Comparison of ENCODE assay signal across 8 cellular contexts in the genomic region with DNA sequence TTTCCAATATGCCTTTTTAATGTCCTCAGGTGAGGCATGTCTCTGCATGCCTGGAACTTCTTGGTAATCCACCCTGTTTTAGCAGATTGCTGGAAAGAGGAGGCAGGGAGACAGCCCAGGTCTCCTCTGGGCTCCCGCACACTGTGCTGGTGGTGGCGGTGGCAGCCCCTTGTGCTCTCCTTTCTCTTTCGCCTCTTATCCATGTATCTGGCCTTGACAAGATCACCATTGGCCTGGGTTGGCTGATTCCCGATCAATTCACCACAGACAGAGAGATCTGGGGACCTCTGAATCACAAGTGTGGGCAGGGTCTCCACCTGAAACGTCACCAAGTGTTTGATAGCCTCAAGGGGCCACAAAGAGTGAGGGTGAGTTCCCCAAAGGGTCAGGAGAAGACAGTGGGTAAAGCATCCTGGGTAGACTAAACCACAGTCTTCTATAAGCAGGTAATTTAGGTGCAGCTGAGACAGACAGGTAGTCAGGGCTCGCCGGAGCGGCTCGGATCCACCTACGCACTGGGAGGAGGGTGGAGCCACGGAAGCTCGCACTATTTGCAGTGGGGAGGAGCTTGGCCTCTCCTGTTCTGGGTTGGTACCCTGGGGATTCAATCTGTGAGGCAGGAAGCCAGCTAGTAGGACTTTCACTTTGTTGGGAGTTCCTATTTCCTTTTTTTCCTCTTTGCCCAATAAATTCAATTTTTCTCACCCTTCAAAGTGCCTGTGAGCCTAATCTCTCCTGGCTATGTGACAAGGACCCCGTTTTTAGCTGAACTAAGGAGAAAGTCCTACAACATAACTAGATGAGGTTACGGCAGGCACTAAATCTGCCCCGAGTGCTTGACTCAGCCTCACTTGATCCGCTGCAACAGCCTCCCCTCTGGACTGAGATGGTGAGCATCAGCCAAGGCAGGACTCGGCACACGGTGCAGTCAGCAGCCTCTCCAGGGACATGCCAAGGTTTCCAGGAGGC. TPM values are rescaled to one million over a fixed set of nuclear protein-coding genes. Genes with fewer than 3 reads are reported as not detected.
DNase-seq lines count a peak whose midpoint lies in the region; ATAC-seq and TF ChIP-seq lines count a peak whose summit lies in the region.

No MANE protein-coding gene starts in this region.

- H3K27me3 ChIP-seq in esophagus muscularis mucosa (no peaks in the 10 kb centered on the region), thymus (ENCODE audit: control insufficient read depth, insufficient read depth) (no peaks in the 10 kb centered on the region)

- H3K27ac ChIP-seq in esophagus muscularis mucosa (replicated peaks in 1 of 4) (peak overlapping the region; percentile 58 to 75 (median 64)), thymus (ENCODE audit: low read depth) (peak overlapping the region; percentile 43)

- peaks cover 15% of the 10 kb centered on the region for H3K9me3 Mint-ChIP-seq in nephron

- ATAC-seq in GM18517 (IDR thresholded peaks at IDR 0.05; ENCODE audit: unreplicated experiment) (peak; percentile 96), HG02840 (IDR thresholded peaks at IDR 0.05; ENCODE audit: low FRiP score, unreplicated experiment) (peak; percentile 94)

- no peak for TF ChIP-seq CTCF in esophagus muscularis mucosa (IDR thresholded peaks at IDR 0.05)
- no peak for TF ChIP-seq CTCF in nephron (IDR thresholded peaks at IDR 0.05; ENCODE audit: unreplicated experiment in 3 of 3)

- H3K27me3 Mint-ChIP-seq in nephron (ENCODE audit: low read depth) = peaks cover 29% of the 10 kb centered on the region

- no peak for TF ChIP-seq EP300 in esophagus muscularis mucosa (IDR thresholded peaks at IDR 0.05)

- H3K36me3 ChIP-seq in esophagus muscularis mucosa = no peaks in the 10 kb centered on the region
- no peaks in the 10 kb centered on the region for H3K36me3 ChIP-seq in thymus (ENCODE audit: control insufficient read depth, insufficient read depth)

- WGBS in esophagus muscularis mucosa = 38% methylated on average over 18 of the region's 18 CpGs
- WGBS in thymus = 48% methylated on average over 18 of the region's 18 CpGs

- H3K27ac Mint-ChIP-seq in nephron = peak overlapping the region; percentile 41 to 82 (median 56)

- no peaks in the 10 kb centered on the region for H3K36me3 Mint-ChIP-seq in nephron (ENCODE audit: low read depth)

- DNase-seq in NCI-H2029 (lab: John Stamatoyannopoulos, UW) = peak; percentile 27
- peak; percentile 46 to 49 for DNase-seq in activated CD4-positive, alpha-beta T cell treated with anti-CD3 and anti-CD28 coated beads, Interleukin-2, amount 50 U/mL, for 4 hours
- no peak for DNase-seq in esophagus muscularis mucosa (ENCODE audit: extremely low spot score)
- DNase-seq in OCI-M2 (lab: John Stamatoyannopoulos, UW; ENCODE audit: unreplicated experiment) = no peak

- intact Hi-C loops in esophagus muscularis mucosa (cut with DNase I) = loop anchor here (5.0 kb wide), 1 partner anchor 143 kb away; a partner anchor contains a TSS

- H3K4me3 ChIP-seq in esophagus muscularis mucosa (peak overlapping the region; percentile 38 to 54 (median 47)), thymus (ENCODE audit: low read length) (peak overlapping the region; percentile 29)

- no peak for TF ChIP-seq POLR2A in esophagus muscularis mucosa (IDR thresholded peaks at IDR 0.05; ENCODE audit: low read depth)

- H3K4me1 Mint-ChIP-seq in nephron = peaks cover 44% of the 10 kb centered on the region

- H3K4me1 ChIP-seq in esophagus muscularis mucosa = peaks cover 7 to 22% (median 20%) of the 10 kb centered on the region in 4 donors
- no peaks in the 10 kb centered on the region for H3K4me1 ChIP-seq in thymus (ENCODE audit: control insufficient read depth, insufficient read depth, low read length)

- no peaks in the 10 kb centered on the region for H3K9me3 ChIP-seq in esophagus muscularis mucosa
- H3K9me3 ChIP-seq in thymus (ENCODE audit: control insufficient read depth) = no peaks in the 10 kb centered on the region

- H3K4me3 Mint-ChIP-seq in nephron = peak overlapping the region; percentile 66 to 82 (median 73)

RNA-seq across cellular contexts. Expression of a gene that starts 57.6 kb away (rescaled TPM):
- 10 to 100 TPM; 15.0 to 30.4 (median 20.5) TPM for total RNA-seq in esophagus muscularis mucosa
- polyA plus RNA-seq in thymus = 6.9 TPM

Comparison
In these comparisons a context has a peak if more than half of its experiments do, and no peak if none do; other contexts are left out.
1. DNase-seq: peak in NCI-H2029 (single experiment) and activated CD4-positive, alpha-beta T cell treated with anti-CD3 and anti-CD28 coated beads, Interleukin-2, amount 50 U/mL, for 4 hours (2 of 2); none in esophagus muscularis mucosa (single experiment) and OCI-M2 (single experiment).